ENCODE assay signal across 8 cellular contexts in genomic region chr12:32281098-32281497, GRCh38.
"Had no signal": no experiment of that assay in that cellular context is flagged by ENCODE, and none has a peak within 500 bp of the region (broad histone marks: within the 10 kb centered on the region; RNA-seq: fewer than 3 reads in every experiment).

No MANE protein-coding gene starts in this region.

- H3K27me3 Mint-ChIP-seq: IgD-negative memory B cell had no signal

- H3K4me3 ChIP-seq: GM23248, HAP-1 had no signal

- H3K27ac ChIP-seq: GM23248 had no signal

- DNase-seq: GM23248, GOT3, H7, HFFc6, KBM-7 had no signal

- H3K9ac ChIP-seq: GM23248 had no signal

- H3K27ac Mint-ChIP-seq: HFFc6 had no signal

- H3K4me3 Mint-ChIP-seq: HFFc6 had no signal

- H3K36me3 ChIP-seq: HAP-1 had no signal

- H3K9me3 Mint-ChIP-seq: HFFc6, IgD-negative memory B cell had no signal

- ATAC-seq: HCT116 had no signal

- H3K9me3 ChIP-seq: HAP-1 had no signal

- H2AFZ ChIP-seq: GM23248 had no signal
